22 cellular contexts compared by ENCODE assay signal in the genomic region with DNA sequence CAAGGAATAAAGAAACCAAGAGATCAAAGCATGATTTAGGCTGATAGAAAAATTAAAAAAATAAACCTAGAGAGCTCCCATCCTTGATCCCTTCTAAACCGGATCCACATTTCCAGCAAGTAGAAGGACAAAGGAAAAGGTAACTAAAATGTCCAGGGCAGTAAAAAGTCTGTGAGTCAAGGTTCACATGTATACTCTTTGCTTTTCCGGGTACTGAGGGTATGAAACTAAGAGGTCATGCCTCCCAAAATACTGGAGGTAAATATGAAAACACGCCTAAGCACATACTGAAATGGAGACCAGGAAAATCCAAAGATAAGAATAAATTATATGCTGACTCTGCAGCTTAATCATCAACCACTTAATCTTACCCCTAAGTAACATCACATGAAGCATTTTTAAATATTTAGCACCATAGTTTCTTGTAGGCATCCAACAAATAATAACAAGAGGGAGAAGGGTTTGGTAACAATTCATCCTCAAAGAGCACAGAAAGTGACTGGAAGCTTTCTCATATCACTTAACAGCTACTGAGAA.
"Had no signal": no experiment of that assay in that cellular context is flagged by ENCODE, and none has a peak within 500 bp of the region (broad histone marks: within the 10 kb centered on the region; RNA-seq: fewer than 3 reads in every experiment).

No MANE protein-coding gene starts in this region.

- H3K4me1 ChIP-seq: Peyer's patch, SJCRH30 had no signal

- H3K9me3 Mint-ChIP-seq: activated CD8-positive, alpha-beta T cell treated with anti-CD3 and anti-CD28 coated beads for 36 hours; activated naive CD4-positive, alpha-beta T cell treated with anti-CD3 and anti-CD28 coated beads, Interleukin-2, amount 10 ng/mL, durations not matched to agents 7 days and 5 days; activated naive CD8-positive, alpha-beta T cell treated with anti-CD3 and anti-CD28 coated beads for 36 hours; activated T-cell treated with anti-CD3 and anti-CD28 coated beads, Interleukin-2, amount 50 U/mL, for 72 hours; activated T-helper 2 cell treated with anti-CD3 and anti-CD28 coated beads, Interferon-gamma antibody, Interleukin-2, Interleukin-4, amounts not matched to agents 10 μg/mL and 5 μg/mL and 100 μg/mL, durations not matched to agents 14 hours and 24 hours and 36 hours had no signal

- H3K36me3 ChIP-seq: Peyer's patch, SJCRH30 had no signal

- H3K4me2 ChIP-seq: SK-N-SH had no signal

- H3K27me3 ChIP-seq: MG63, Peyer's patch, SJCRH30 had no signal

- H3K36me3 Mint-ChIP-seq: activated naive CD4-positive, alpha-beta T cell treated with anti-CD3 and anti-CD28 coated beads, Interleukin-2, amount 10 ng/mL, durations not matched to agents 7 days and 5 days had no signal

- H3K4me3 ChIP-seq: MG63, Peyer's patch, SJCRH30 had no signal

- H3K4me3 Mint-ChIP-seq: activated CD8-positive, alpha-beta T cell treated with anti-CD3 and anti-CD28 coated beads for 36 hours; activated naive CD4-positive, alpha-beta T cell treated with anti-CD3 and anti-CD28 coated beads, Interleukin-2, amount 10 ng/mL, durations not matched to agents 7 days and 5 days; activated T-cell treated with anti-CD3 and anti-CD28 coated beads, Interleukin-2, amount 50 U/mL, for 72 hours had no signal

- H3K27me3 Mint-ChIP-seq: activated CD8-positive, alpha-beta T cell treated with anti-CD3 and anti-CD28 coated beads for 36 hours; activated naive CD8-positive, alpha-beta T cell treated with anti-CD3 and anti-CD28 coated beads for 36 hours had no signal

- ATAC-seq: activated CD4-positive, CD25-positive, alpha-beta regulatory T cell treated with anti-CD3 and anti-CD28 coated beads, Interleukin-2, amount 50 U/mL, for 24 hours; activated CD8-positive, alpha-beta T cell treated with anti-CD3 and anti-CD28 coated beads for 36 hours; activated T-cell treated with anti-CD3 and anti-CD28 coated beads, Interleukin-2, amount 50 U/mL, for 72 hours had no signal

- H3K9me3 ChIP-seq: MG63, Peyer's patch, SJCRH30, SK-N-SH had no signal

- H3K27ac Mint-ChIP-seq: activated CD8-positive, alpha-beta T cell treated with anti-CD3 and anti-CD28 coated beads for 36 hours; activated naive CD4-positive, alpha-beta T cell treated with anti-CD3 and anti-CD28 coated beads, Interleukin-2, amount 10 ng/mL, durations not matched to agents 7 days and 5 days; activated naive CD8-positive, alpha-beta T cell treated with anti-CD3 and anti-CD28 coated beads for 36 hours; activated T-cell treated with anti-CD3 and anti-CD28 coated beads, Interleukin-2, amount 50 U/mL, for 72 hours; activated T-helper 2 cell treated with anti-CD3 and anti-CD28 coated beads, Interferon-gamma antibody, Interleukin-2, Interleukin-4, amounts not matched to agents 10 μg/mL and 5 μg/mL and 100 μg/mL, durations not matched to agents 14 hours and 24 hours and 36 hours had no signal

- H3K27ac ChIP-seq: Peyer's patch, RWPE1, SJCRH30, VCaP had no signal

- DNase-seq: activated CD4-positive, alpha-beta T cell treated with anti-CD3 and anti-CD28 coated beads for 4 hours; activated CD8-positive, alpha-beta memory T cell treated with anti-CD3 and anti-CD28 coated beads, Interleukin-2, amount 50 U/mL, for 4 hours; activated CD8-positive, alpha-beta T cell treated with anti-CD3 and anti-CD28 coated beads for 36 hours; activated gamma-delta T cell treated with Interleukin-2 at 50 U/mL for 16 hours; activated naive CD4-positive, alpha-beta T cell treated with anti-CD3 and anti-CD28 coated beads, Interleukin-2, amount 10 ng/mL, durations not matched to agents 7 days and 5 days; activated naive CD8-positive, alpha-beta T cell treated with anti-CD3 and anti-CD28 coated beads for 36 hours; activated T-cell treated with anti-CD3 and anti-CD28 coated beads, Interleukin-2, amount 50 U/mL, for 72 hours; MG63; MV-4-11; NCI-H1417 treated with DMSO at 0.1 percent for 48 hours; NCI-H510A; NCI-H526 treated with DMSO at 0.1 percent for 48 hours; NK-92 treated with Interleukin-12 subunit alpha and Interleukin-12 subunit beta, amount 100 ng/mL, for 24 hours; Peyer's patch; Right ventricle myocardium superior; T-helper 1 cell had no signal
